In genomic region chr3:45026038-45026437, GRCh38 we compare ENCODE assay signal across 10 cellular contexts. TPM values are rescaled to one million over a fixed set of nuclear protein-coding genes. Genes with fewer than 3 reads are reported as not detected.
DNase-seq lines count a peak whose midpoint lies in the region; ATAC-seq, FAIRE-seq and TF ChIP-seq lines count a peak whose summit lies in the region.
"Had no signal": no experiment of that assay in that cellular context is flagged by ENCODE, and none has a peak within 500 bp of the region (broad histone marks: within the 10 kb centered on the region; RNA-seq: fewer than 3 reads in every experiment).

Gene CLEC3B, plus strand, starts transcription at chr3:45026303. Its CDS starts 60 bp downstream, at chr3:45026363.

- no peaks in the 10 kb centered on the region for H4K20me1 ChIP-seq in endothelial cell of umbilical vein (replicated peaks; ENCODE audit: control insufficient read depth, extremely low read depth, insufficient read depth, low read length)

- H3K9me3 ChIP-seq in Peyer's patch (no peaks in the 10 kb centered on the region), endothelial cell of umbilical vein (replicated peaks; ENCODE audit: control insufficient read depth, insufficient read depth, low read length) (no peaks in the 10 kb centered on the region), mucosa of descending colon (no peaks in the 10 kb centered on the region), thyroid gland (no peaks in the 10 kb centered on the region)

- H3K4me2 ChIP-seq in endothelial cell of umbilical vein (ENCODE audit: insufficient read depth, low read length), result peak within 1 kb of the TSS; percentile 25

- H3K4me1 ChIP-seq in Peyer's patch (peaks cover 0 to 6% (median 0%) of the 10 kb centered on the region in 4 donors), endothelial cell of umbilical vein (ENCODE audit: control insufficient read depth, extremely low read depth, insufficient read depth, low read length) (peaks cover 22% of the 10 kb centered on the region), mucosa of descending colon (ENCODE audit: low read depth) (no peaks in the 10 kb centered on the region), thyroid gland (peaks cover 6 to 32% of the 10 kb centered on the region in 2 donors)

- ATAC-seq in mucosa of descending colon, result peak; percentile 40
- no peak for ATAC-seq in activated CD8-positive, alpha-beta T cell treated with anti-CD3 and anti-CD28 coated beads for 36 hours

- no peaks in the 10 kb centered on the region for H3K9me1 ChIP-seq in endothelial cell of umbilical vein (replicated peaks; ENCODE audit: control insufficient read depth, extremely low read depth, insufficient read depth, low read length)

- H3K4me3 Mint-ChIP-seq in activated CD8-positive, alpha-beta T cell treated with anti-CD3 and anti-CD28 coated beads for 36 hours, result no peak within 1 kb of the TSS

- peaks cover 2% of the 10 kb centered on the region for H3K4me1 Mint-ChIP-seq in activated CD8-positive, alpha-beta T cell treated with anti-CD3 and anti-CD28 coated beads for 36 hours (ENCODE audit: low read depth)

- DNase-seq in Peyer's patch (peak in 1 of 3 donors; percentile 62), endothelial cell of umbilical vein (ENCODE audit: low read depth, low spot score) (peak; percentile 72), mucosa of descending colon (peak; percentile 35 to 59 (median 42)), thyroid gland (peak; percentile 63 to 66), NCI-H146 (lab: John Stamatoyannopoulos, UW) (no peak), HT-29 (ENCODE audit: low spot score) (no peak), NOMO-1 treated with dmso at 0.1 percent for 144 hours (lab: John Stamatoyannopoulos, UW; ENCODE audit: unreplicated experiment) (no peak)
- DNase-seq in activated CD8-positive, alpha-beta T cell treated with anti-CD3 and anti-CD28 coated beads for 36 hours, result no peak
- DNase-seq: NCI-H226 had no signal

- H3K36me3 Mint-ChIP-seq in activated CD8-positive, alpha-beta T cell treated with anti-CD3 and anti-CD28 coated beads for 36 hours (ENCODE audit: low read depth), result no peaks in the 10 kb centered on the region

- no peak for TF ChIP-seq CTCF in Peyer's patch (IDR thresholded peaks at IDR 0.05)
- no peak for TF ChIP-seq CTCF in endothelial cell of umbilical vein (IDR thresholded peaks at IDR 0.05; ENCODE audit: extremely low read depth in 1 of 2, insufficient read depth in 1 of 2, low read depth in 1 of 2, low read length in 2 of 2)
- TF ChIP-seq CTCF in mucosa of descending colon (IDR thresholded peaks at IDR 0.05), result no peak
- no peak for TF ChIP-seq CTCF in thyroid gland (IDR thresholded peaks at IDR 0.05)
- TF ChIP-seq CTCF in activated CD8-positive, alpha-beta T cell treated with anti-CD3 and anti-CD28 coated beads for 36 hours (IDR thresholded peaks at IDR 0.05), result no peak

- peak within 1 kb of the TSS; percentile 10 for H2AFZ ChIP-seq in endothelial cell of umbilical vein (ENCODE audit: low read depth, low read length)

- no peaks in the 10 kb centered on the region for H3K79me2 ChIP-seq in endothelial cell of umbilical vein (ENCODE audit: control insufficient read depth, insufficient read depth, low read length)

- POLR2A ChIA-PET in endothelial cell of umbilical vein (lab: Charles Lee), result interaction anchor here (0.6 kb wide), 1 partner anchor 445 kb away, joined by 5 read pairs; no protein-coding TSS in a partner anchor
- POLR2A ChIA-PET in activated CD8-positive, alpha-beta T cell treated with anti-CD3 and anti-CD28 coated beads for 36 hours (lab: Charles Lee), result no interaction called here

- intact Hi-C loops in endothelial cell of umbilical vein (cut with micrococcal nuclease) (loop anchor here (10.0 kb wide), 1 partner anchor 471 kb away; the partner anchor contains the start of gene ZKSCAN7), mucosa of descending colon (cut with DNase I, micrococcal nuclease) (no loop called here), thyroid gland (cut with DNase I) (no loop called here)
- intact Hi-C loops in activated CD8-positive, alpha-beta T cell treated with anti-CD3 and anti-CD28 coated beads for 36 hours (cut with micrococcal nuclease), result no loop called here

- no peaks in the 10 kb centered on the region for H3K9me3 Mint-ChIP-seq in activated CD8-positive, alpha-beta T cell treated with anti-CD3 and anti-CD28 coated beads for 36 hours

- peak within 1 kb of the TSS in 2 of 4 donors; percentile 30 to 36 for H3K4me3 ChIP-seq in Peyer's patch
- no peak within 1 kb of the TSS for H3K4me3 ChIP-seq in endothelial cell of umbilical vein (replicated peaks in 1 of 3; ENCODE audit: insufficient read depth in 1 of 3, low read depth in 1 of 3, low read length in 3 of 3)
- no peak within 1 kb of the TSS for H3K4me3 ChIP-seq in mucosa of descending colon
- no peak within 1 kb of the TSS for H3K4me3 ChIP-seq in thyroid gland (replicated peaks in 1 of 3)

- H3K27me3 ChIP-seq in Peyer's patch, result no peaks in the 10 kb centered on the region
- no peaks in the 10 kb centered on the region for H3K27me3 ChIP-seq in endothelial cell of umbilical vein (ENCODE audit: control insufficient read depth in 2 of 2, insufficient read depth in 2 of 2, low read length in 2 of 2)
- no peaks in the 10 kb centered on the region for H3K27me3 ChIP-seq in thyroid gland

- no peak within 1 kb of the TSS for H3K9ac ChIP-seq in endothelial cell of umbilical vein (replicated peaks; ENCODE audit: extremely low read depth, insufficient read depth, low read length)

- peaks cover 3% of the 10 kb centered on the region for H3K27me3 Mint-ChIP-seq in activated CD8-positive, alpha-beta T cell treated with anti-CD3 and anti-CD28 coated beads for 36 hours

- TF ChIP-seq POLR2A in Peyer's patch (IDR thresholded peaks at IDR 0.05) (no peak), endothelial cell of umbilical vein (IDR thresholded peaks at IDR 0.05; ENCODE audit: low read depth, low read length) (no peak), thyroid gland (IDR thresholded peaks at IDR 0.05) (no peak)

- WGBS in thyroid gland, 2 donors, result 15 to 27% methylated on average over 11 to 12 of the region's 13 CpGs

- peak within 1 kb of the TSS; percentile 31 to 56 (median 50) for H3K27ac ChIP-seq in Peyer's patch
- H3K27ac ChIP-seq in endothelial cell of umbilical vein (ENCODE audit: insufficient read depth, low read depth, low read length), result no peak within 1 kb of the TSS
- H3K27ac ChIP-seq in thyroid gland, result peak within 1 kb of the TSS; percentile 12 to 56 (median 45)

- CTCF ChIA-PET in endothelial cell of umbilical vein (lab: Charles Lee), result no interaction called here
- CTCF ChIA-PET in activated CD8-positive, alpha-beta T cell treated with anti-CD3 and anti-CD28 coated beads for 36 hours (lab: Charles Lee), result no interaction called here

- dilution Hi-C loops in endothelial cell of umbilical vein (cut with MboI; ENCODE audit: extremely low pct_ligation_motif_present, low sequenced_read_pairs), result loop anchor here (25.0 kb wide), 1 partner anchor 486 kb away; no protein-coding TSS in a partner anchor

- no peaks in the 10 kb centered on the region for H3K36me3 ChIP-seq in Peyer's patch
- H3K36me3 ChIP-seq in endothelial cell of umbilical vein (ENCODE audit: control insufficient read depth in 2 of 2, extremely low read depth in 1 of 2, insufficient read depth in 2 of 2, low read length in 2 of 2), result no peaks in the 10 kb centered on the region
- no peaks in the 10 kb centered on the region for H3K36me3 ChIP-seq in mucosa of descending colon (ENCODE audit: low read depth)
- H3K36me3 ChIP-seq in thyroid gland, result no peaks in the 10 kb centered on the region

- no peak within 1 kb of the TSS for H3K27ac Mint-ChIP-seq in activated CD8-positive, alpha-beta T cell treated with anti-CD3 and anti-CD28 coated beads for 36 hours

- no TSS peak for BruUV-seq in endothelial cell of umbilical vein (replicated peaks; lab: Mats Ljungman, UMichigan)

- peak; percentile 83 for FAIRE-seq in endothelial cell of umbilical vein (lab: Jason Lieb, UNC)
- FAIRE-seq: keratinocyte had no signal

TF ChIP-seq in endothelial cell of umbilical vein, 7 proteins besides CTCF, POLR2A, EP300 and RAD21:
- TF ChIP-seq GATA2 (IDR thresholded peaks at IDR 0.05; ENCODE audit: insufficient read depth, insufficient read length, low read depth, low read length), result no peak

RNA-seq across cellular contexts. Expression of gene CLEC3B, which starts in this region (rescaled TPM):
- total RNA-seq in Peyer's patch, result 10 to 100 TPM; 11.6 to 47.9 (median 32.7) TPM
- not detected in 2 replicates for total RNA-seq in endothelial cell of umbilical vein
- 1.8 and 3.2 TPM in 2 replicates for polyA plus RNA-seq in endothelial cell of umbilical vein
- polyA plus RNA-seq in endothelial cell of umbilical vein (2011; cell fraction: cytosol; rRNA removed), result 1.0 and 1.5 TPM in 2 replicates
- 0.18 and 0.91 TPM in 2 replicates for polyA plus RNA-seq in endothelial cell of umbilical vein (2011; cell fraction: nucleus; rRNA removed)
- 0.85 TPM in 1 of 2 replicates, not detected in the other for polyA plus RNA-seq in endothelial cell of umbilical vein (2012)
- 0.21 TPM in 1 of 2 replicates, not detected in the other for polyA minus RNA-seq in endothelial cell of umbilical vein
- polyA minus RNA-seq in endothelial cell of umbilical vein (2011; cell fraction: cytosol; rRNA and poly(A)+ RNA removed), result not detected
- polyA minus RNA-seq in endothelial cell of umbilical vein (2011; cell fraction: nucleus; rRNA and poly(A)+ RNA removed), result not detected in 2 replicates
- total RNA-seq in mucosa of descending colon, result 10 to 100 TPM; 14.7 to 24.0 (median 22.2) TPM
- total RNA-seq in thyroid gland, result 10 to 100 TPM; 28.2 to 78.4 (median 32.5) TPM
- total RNA-seq in activated CD8-positive, alpha-beta T cell treated with anti-CD3 and anti-CD28 coated beads for 36 hours, result not detected
- total RNA-seq in HT-29 (2014; rRNA removed; shearing (Covaris generic)), result not detected in 2 replicates
- polyA plus RNA-seq: keratinocyte had no signal

Comparison
In these comparisons a context has a peak if more than half of its experiments do, and no peak if none do; other contexts are left out.
1. DNase-seq: peak in endothelial cell of umbilical vein (single experiment), mucosa of descending colon (3 of 3) and thyroid gland (2 of 2); none in NCI-H146 (single experiment), activated CD8-positive, alpha-beta T cell treated with anti-CD3 and anti-CD28 coated beads for 36 hours (single experiment), HT-29 (single experiment) and NOMO-1 treated with dmso at 0.1 percent for 144 hours (single experiment).